10 cellular contexts compared by ENCODE assay signal in genomic region chr1:2544093-2544874, GRCh38. TPM values are rescaled to one million over a fixed set of nuclear protein-coding genes. Genes with fewer than 3 reads are reported as not detected.
DNase-seq lines count a peak whose midpoint lies in the region; ATAC-seq, FAIRE-seq and TF ChIP-seq lines count a peak whose summit lies in the region.
"Had no signal": no experiment of that assay in that cellular context is flagged by ENCODE, and none has a peak within 500 bp of the region (broad histone marks: within the 10 kb centered on the region; RNA-seq: fewer than 3 reads in every experiment).

No MANE protein-coding gene starts in this region.

- H3K27me3 Mint-ChIP-seq in WTC11 (ENCODE audit: low read depth): peaks cover 18% of the 10 kb centered on the region

- CTCF ChIA-PET in WTC11 (lab: Charles Lee): interaction anchor here (0.8 to 1.5 kb wide), 2 partner anchors 9 to 18 kb away, joined by 3 to 7 read pairs; partner anchors contain the start of gene PANK4

- H3K27me3 ChIP-seq in neuronal stem cell (ENCODE audit: control insufficient read depth in 3 of 3, insufficient read depth in 3 of 3, low read depth in 1 of 3, low read length in 3 of 3): peaks cover 0 to 4% (median 0%) of the 10 kb centered on the region in 3 experiments

- H2BK5ac ChIP-seq in neuronal stem cell (ENCODE audit: low read length): peak overlapping the region; percentile 100

- H3K4me2 ChIP-seq in neuronal stem cell (ENCODE audit: insufficient read depth, low read length, poor library complexity, severe bottlenecking): peak overlapping the region; percentile 29

- H4K91ac ChIP-seq in neuronal stem cell (ENCODE audit: low read depth, low read length, poor library complexity): peak overlapping the region; percentile 98

- H2BK12ac ChIP-seq in neuronal stem cell (ENCODE audit: low read length): peak overlapping the region; percentile 100

- no peaks in the 10 kb centered on the region for H3K36me3 Mint-ChIP-seq in WTC11
- H3K36me3 Mint-ChIP-seq: activated naive CD4-positive, alpha-beta T cell treated with anti-CD3 and anti-CD28 coated beads, Interleukin-2, amount 10 ng/mL, durations not matched to agents 7 days and 5 days had no signal

- no peaks in the 10 kb centered on the region for H3K9me3 Mint-ChIP-seq in WTC11
- H3K9me3 Mint-ChIP-seq: activated CD4-positive, alpha-beta T cell treated with anti-CD3 and anti-CD28 coated beads, Interleukin-2, amount 10 ng/mL, durations not matched to agents 24 days and 14 days; activated naive CD4-positive, alpha-beta T cell treated with anti-CD3 and anti-CD28 coated beads, Interleukin-2, amount 10 ng/mL, durations not matched to agents 7 days and 5 days had no signal

- TF ChIP-seq CTCF in astrocyte of the spinal cord (IDR thresholded peaks at IDR 0.05; ENCODE audit: low read depth, low read length): no peak
- no peak for TF ChIP-seq CTCF in WTC11 (IDR thresholded peaks at IDR 0.05)
- no peak for TF ChIP-seq CTCF in D721Med (IDR thresholded peaks at IDR 0.05; ENCODE audit: insufficient read depth, missing control alignments)

- in situ Hi-C loops in astrocyte of the spinal cord (cut with HindIII; ENCODE audit: low sequenced_read_pairs): no loop called here

- H3K27ac ChIP-seq in neuronal stem cell (replicated peaks; ENCODE audit: low read length): peak overlapping the region; percentile 99

- no peaks in the 10 kb centered on the region for H3K9me3 ChIP-seq in neuronal stem cell (replicated peaks in 1 of 2; ENCODE audit: control insufficient read depth in 2 of 2, insufficient read depth in 1 of 2, low read depth in 1 of 2, low read length in 2 of 2)
- H3K9me3 ChIP-seq: Peyer's patch had no signal

- FAIRE-seq in D721Med (lab: Jason Lieb, UNC): no peak

- peak overlapping the region; percentile 42 for H2BK15ac ChIP-seq in neuronal stem cell (ENCODE audit: low read length)

- peaks cover 21% of the 10 kb centered on the region for H3K79me1 ChIP-seq in neuronal stem cell (ENCODE audit: low read depth, low read length)

- no peak overlapping the region for H3K27ac Mint-ChIP-seq in WTC11
- H3K27ac Mint-ChIP-seq: activated CD4-positive, alpha-beta T cell treated with anti-CD3 and anti-CD28 coated beads, Interleukin-2, amount 10 ng/mL, durations not matched to agents 24 days and 14 days had no signal

- POLR2A ChIA-PET in WTC11 (lab: Charles Lee): interaction anchor here (0.6 kb wide), 1 partner anchor 1234 kb away, joined by 3 read pairs; no protein-coding TSS in a partner anchor

- H3K4ac ChIP-seq in neuronal stem cell (ENCODE audit: low read length): peak overlapping the region; percentile 70

- ATAC-seq in HG03135 (IDR thresholded peaks at IDR 0.05; ENCODE audit: unreplicated experiment): no peak
- ATAC-seq in WTC11: no peak

- H3K4me3 ChIP-seq in astrocyte of the spinal cord (ENCODE audit: low read depth, low read length) (no peak overlapping the region), neuronal stem cell (ENCODE audit: low read length in 2 of 2) (peak overlapping the region in 1 of 2 donors; percentile 21)
- H3K4me3 ChIP-seq: Peyer's patch had no signal

- peak overlapping the region; percentile 81 for H3K23ac ChIP-seq in neuronal stem cell (ENCODE audit: low read depth, low read length, poor library complexity)

- H2AK5ac ChIP-seq in neuronal stem cell (ENCODE audit: low read depth, low read length): peak overlapping the region; percentile 100

- WGBS in neuronal stem cell (ENCODE audit: extremely low coverage in 2 of 2, insufficient read length in 2 of 2, insufficient replicate concordance in 1 of 2), 2 donors: no CpG with 5 or more reads among the region's 26 CpGs

- H3K4me1 Mint-ChIP-seq in WTC11: peaks cover 3% of the 10 kb centered on the region; the same call in 1 of the 2 replicates

- H3K4me1 ChIP-seq in neuronal stem cell (ENCODE audit: control insufficient read depth in 2 of 2, insufficient read depth in 1 of 2, low read depth in 1 of 2, low read length in 2 of 2): peaks cover 67 to 72% of the 10 kb centered on the region in 2 donors

- peak overlapping the region; percentile 100 for H3K18ac ChIP-seq in neuronal stem cell (ENCODE audit: low read length)

- H3K36me3 ChIP-seq in neuronal stem cell (replicated peaks in 1 of 2; ENCODE audit: control insufficient read depth in 2 of 2, insufficient read depth in 2 of 2, low read length in 2 of 2): no peaks in the 10 kb centered on the region
- H3K36me3 ChIP-seq: Peyer's patch had no signal

- H2BK120ac ChIP-seq in neuronal stem cell (ENCODE audit: low read depth, low read length): peak overlapping the region; percentile 98

- peak overlapping the region; percentile 69 for H2AFZ ChIP-seq in neuronal stem cell (ENCODE audit: low read length)

- no peak overlapping the region for H3K4me3 Mint-ChIP-seq in WTC11
- H3K4me3 Mint-ChIP-seq: activated CD4-positive, alpha-beta T cell treated with anti-CD3 and anti-CD28 coated beads, Interleukin-2, amount 10 ng/mL, durations not matched to agents 24 days and 14 days; activated naive CD4-positive, alpha-beta T cell treated with anti-CD3 and anti-CD28 coated beads, Interleukin-2, amount 10 ng/mL, durations not matched to agents 7 days and 5 days had no signal

- no peak overlapping the region for H4K8ac ChIP-seq in neuronal stem cell (ENCODE audit: low read depth, low read length)

- H3K14ac ChIP-seq in neuronal stem cell (ENCODE audit: low read length): peak overlapping the region; percentile 92

- H3K9ac ChIP-seq in neuronal stem cell (ENCODE audit: low read depth, low read length, poor library complexity): peak overlapping the region; percentile 65

- peak in 52 of 76 experiments; percentile 15 to 76 (median 47) for DNase-seq in HUDEP-2 (lab: John Stamatoyannopoulos, UW; ENCODE audit: unreplicated experiment in 76 of 76)
- DNase-seq in astrocyte of the spinal cord (ENCODE audit: low read depth, low spot score): peak; percentile 46
- peak; percentile 57 for DNase-seq in neuronal stem cell (ENCODE audit: low spot score)
- no peak for DNase-seq in WTC11 (ENCODE audit: low spot score)
- DNase-seq in D721Med (ENCODE audit: insufficient read length, low spot score): no peak
- DNase-seq: NCI-H2081 treated with DMSO at 0.1 percent for 48 hours, Peyer's patch had no signal

TF ChIP-seq in WTC11, 78 proteins besides CTCF, POLR2A, EP300 and RAD21:
- TF ChIP-seq JAZF1 (CRISPR knock-in tag; IDR thresholded peaks at IDR 0.05) (no peak), KAT7 (CRISPR knock-in tag; IDR thresholded peaks at IDR 0.05; ENCODE audit: borderline replicate concordance) (no peak), ZNF416 (CRISPR knock-in tag; IDR thresholded peaks at IDR 0.05) (no peak), E2F5 (CRISPR knock-in tag; IDR thresholded peaks at IDR 0.05) (no peak)

RNA-seq across cellular contexts. Expression of gene TNFRSF14, which starts 11.9 kb away (rescaled TPM):
- 1.1 TPM for polyA plus RNA-seq in neuronal stem cell (2013, experiment 1 of 2)
- 1.3 TPM for polyA plus RNA-seq in neuronal stem cell (2013, experiment 2 of 2)
- total RNA-seq in WTC11 (2021): 0.73 to 1.1 TPM (median 0.87 TPM) in 3 replicates

RNA-seq across cellular contexts. Expression of gene HES5, which starts 14.2 kb away (rescaled TPM):
- polyA plus RNA-seq in neuronal stem cell (2013, experiment 1 of 2): 208 TPM
- polyA plus RNA-seq in neuronal stem cell (2013, experiment 2 of 2): 209 TPM
- 0.21 to 0.23 TPM in 2 of 3 replicates, not detected in the other for total RNA-seq in WTC11 (2021)
- total RNA-seq: activated CD4-positive, alpha-beta T cell treated with anti-CD3 and anti-CD28 coated beads, Interleukin-2, amount 10 ng/mL, durations not matched to agents 24 days and 14 days had no signal

RNA-seq across cellular contexts. Expression of gene PANK4, which starts 17.9 kb away (rescaled TPM):
- 23.5 TPM for polyA plus RNA-seq in neuronal stem cell (2013, experiment 1 of 2)
- 22.7 TPM for polyA plus RNA-seq in neuronal stem cell (2013, experiment 2 of 2)
- 35.2 to 52.5 TPM (median 36.7 TPM) in 3 replicates for total RNA-seq in WTC11 (2021)

RNA-seq across cellular contexts. Expression of gene PRXL2B, which starts 42.3 kb away (rescaled TPM):
- polyA plus RNA-seq in neuronal stem cell (2013, experiment 1 of 2): 35.1 TPM
- polyA plus RNA-seq in neuronal stem cell (2013, experiment 2 of 2): 35.3 TPM
- 47.8 to 51.1 TPM (median 50.3 TPM) in 3 replicates for total RNA-seq in WTC11 (2021)

Comparison
In these comparisons a context has a peak if more than half of its experiments do, and no peak if none do; other contexts are left out.
1. DNase-seq: peak in HUDEP-2 (52 of 76), astrocyte of the spinal cord (single experiment) and neuronal stem cell (single experiment); none in WTC11 (single experiment) and D721Med (single experiment).